In genomic region chr4:105107105-105107856, GRCh38 we compare ENCODE assay signal across 16 cellular contexts.
"Had no signal": no experiment of that assay in that cellular context is flagged by ENCODE, and none has a peak within 500 bp of the region (broad histone marks: within the 10 kb centered on the region; RNA-seq: fewer than 3 reads in every experiment).

No MANE protein-coding gene starts in this region.

- H3K27me3 ChIP-seq: breast epithelium, dorsolateral prefrontal cortex, esophagus squamous epithelium, pancreas, tibial artery had no signal

- H3K4me1 ChIP-seq: breast epithelium, esophagus squamous epithelium, pancreas had no signal

- H3K36me3 ChIP-seq: breast epithelium, esophagus squamous epithelium, heart left ventricle, pancreas, tibial artery had no signal

- DNase-seq: activated CD4-positive, alpha-beta memory T cell treated with anti-CD3 and anti-CD28 coated beads, Interleukin-2, amount 10 ng/mL, durations not matched to agents 7 days and 5 days; activated CD8-positive, alpha-beta memory T cell treated with anti-CD3 and anti-CD28 coated beads, Interleukin-2, amount 50 U/mL, for 4 hours; activated gamma-delta T cell treated with Interleukin-2 at 50 U/mL for 16 hours; activated naive CD8-positive, alpha-beta T cell treated with anti-CD3 and anti-CD28 coated beads, Interleukin-2, amount 10 ng/mL, durations not matched to agents 7 days and 5 days; activated T-cell treated with anti-CD3 and anti-CD28 coated beads, Interleukin-2, amount 50 U/mL, for 72 hours; anterior cingulate cortex; dorsolateral prefrontal cortex; esophagus squamous epithelium; foreskin fibroblast; heart left ventricle; left colon; mesendoderm; pancreas had no signal

- H3K9me3 ChIP-seq: breast epithelium, esophagus squamous epithelium, heart left ventricle, pancreas, tibial artery had no signal

- ATAC-seq: activated T-cell treated with anti-CD3 and anti-CD28 coated beads, Interleukin-2, amount 50 U/mL, for 72 hours; left colon had no signal

- H3K4me3 ChIP-seq: breast epithelium, dorsolateral prefrontal cortex, esophagus squamous epithelium, heart left ventricle, pancreas, skin epidermis, tibial artery had no signal

- H3K27ac ChIP-seq: dorsolateral prefrontal cortex, pancreas, skin epidermis, tibial artery had no signal
